Comparison of ENCODE assay signal across 17 cellular contexts in the genomic region with DNA sequence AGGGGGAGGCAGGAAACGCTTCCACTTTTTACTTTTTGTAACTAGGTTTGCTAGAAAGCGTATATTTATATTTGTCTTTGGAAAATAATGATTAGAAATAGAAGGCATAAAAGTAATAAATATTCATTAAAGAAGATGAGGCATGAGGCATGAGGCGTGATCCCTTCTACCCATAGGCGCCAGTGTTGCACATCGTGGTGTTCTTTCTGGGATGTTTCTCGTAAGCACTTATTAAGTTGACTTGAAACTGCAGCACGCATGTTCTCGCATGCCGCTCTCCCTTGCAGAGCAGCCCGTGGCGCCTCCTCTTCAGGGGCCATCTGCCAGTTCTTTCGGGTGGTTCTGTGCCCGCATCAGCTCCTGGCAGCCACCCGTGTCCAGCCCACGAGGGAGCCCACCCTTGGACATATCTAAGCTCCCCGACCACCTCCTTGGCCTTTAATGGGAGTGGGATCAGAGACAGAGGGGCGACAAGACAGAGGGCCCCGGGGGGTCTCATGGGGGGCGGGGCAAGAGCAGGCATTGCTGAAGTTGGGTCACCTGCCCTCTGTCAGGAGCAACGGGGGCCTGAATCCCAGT. TPM values are rescaled to one million over a fixed set of nuclear protein-coding genes. Genes with fewer than 3 reads are reported as not detected.
"Had no signal": no experiment of that assay in that cellular context is flagged by ENCODE, and none has a peak within 500 bp of the region (broad histone marks: within the 10 kb centered on the region; RNA-seq: fewer than 3 reads in every experiment).

No MANE protein-coding gene starts in this region.

- H3K4me3 ChIP-seq: breast epithelium, hepatocyte, lung, right atrium auricular region, smooth muscle cell, suprapubic skin, upper lobe of left lung had no signal

- H2AFZ ChIP-seq: hepatocyte had no signal

- H3K27ac ChIP-seq: breast epithelium, hepatocyte, right atrium auricular region, suprapubic skin, upper lobe of left lung had no signal

- H3K36me3 ChIP-seq: breast epithelium, right atrium auricular region, suprapubic skin, upper lobe of left lung had no signal

- FAIRE-seq: endothelial cell of umbilical vein had no signal

- H3K4me1 ChIP-seq: breast epithelium had no signal

- H3K4me2 ChIP-seq: hepatocyte, smooth muscle cell had no signal

- DNase-seq: activated CD4-positive, alpha-beta memory T cell treated with anti-CD3 and anti-CD28 coated beads for 36 hours; activated CD4-positive, alpha-beta T cell treated with anti-CD3 and anti-CD28 coated beads for 1 hour; activated CD8-positive, alpha-beta memory T cell treated with anti-CD3 and anti-CD28 coated beads, Interleukin-2, amount 50 U/mL, for 4 hours; activated naive CD8-positive, alpha-beta T cell treated with anti-CD3 and anti-CD28 coated beads, Interleukin-2, amount 10 ng/mL, durations not matched to agents 7 days and 5 days; anterior cingulate cortex; naive thymus-derived CD4-positive, alpha-beta T cell; nucleus accumbens; stimulated activated naive CD8-positive, alpha-beta T cell treated with anti-CD3 and anti-CD28 coated beads, Interleukin-15, Interleukin-2, amounts not matched to agents 100 U/mL and 50 U/mL, for 24 hours; T-helper 9 cell had no signal

- ATAC-seq: naive thymus-derived CD4-positive, alpha-beta T cell; stimulated activated naive CD8-positive, alpha-beta T cell treated with anti-CD3 and anti-CD28 coated beads, Interleukin-15, Interleukin-2, amounts not matched to agents 100 U/mL and 50 U/mL, for 24 hours had no signal

- H3K79me2 ChIP-seq: hepatocyte had no signal

- H3K9me3 ChIP-seq: breast epithelium, right atrium auricular region, suprapubic skin, upper lobe of left lung had no signal

- H3K27me3 ChIP-seq: breast epithelium, right atrium auricular region had no signal

RNA-seq across cellular contexts. Expression of a gene that starts 32.9 kb away (rescaled TPM):
- polyA plus RNA-seq: hepatocyte; naive thymus-derived CD4-positive, alpha-beta T cell had no signal
